15 cellular contexts compared by ENCODE assay signal in the genomic region with DNA sequence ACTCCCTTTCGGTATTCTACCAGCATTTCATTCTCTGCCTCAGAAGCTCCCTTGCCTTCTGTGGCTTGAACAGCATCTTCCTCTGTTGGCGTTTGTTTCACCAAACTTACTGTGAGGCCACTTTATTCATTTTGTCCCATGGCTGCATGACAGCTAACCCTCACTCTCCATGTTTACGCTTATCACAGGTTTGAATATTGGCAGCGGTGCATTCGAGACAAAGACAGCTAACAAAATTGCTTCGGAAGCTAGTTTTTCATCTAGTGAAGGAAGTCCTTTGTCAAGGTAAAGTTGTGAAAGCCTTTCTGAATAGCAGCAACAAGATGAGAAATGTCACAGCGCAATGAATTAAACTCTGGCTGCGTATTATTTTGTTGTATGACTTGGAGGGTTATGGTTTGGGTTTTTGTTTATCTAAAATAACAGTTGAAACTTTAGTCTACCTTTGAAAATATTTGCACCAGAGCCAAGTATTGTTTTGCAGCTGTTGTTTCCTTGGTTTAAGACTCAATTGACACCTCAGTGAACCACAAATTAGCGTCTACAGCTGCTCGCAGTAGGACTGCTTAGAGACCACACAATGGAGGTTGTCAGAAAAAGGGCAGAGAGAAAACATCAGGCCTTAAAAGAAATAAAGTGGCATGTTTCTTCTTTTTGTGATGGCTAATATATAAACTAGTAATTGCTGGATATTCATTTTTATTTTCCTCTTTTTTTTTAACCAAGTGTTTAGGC.
DNase-seq lines count a peak whose midpoint lies in the region; ATAC-seq and TF ChIP-seq lines count a peak whose summit lies in the region.
"Had no signal": no experiment of that assay in that cellular context is flagged by ENCODE, and none has a peak within 500 bp of the region (broad histone marks: within the 10 kb centered on the region; RNA-seq: fewer than 3 reads in every experiment).

No MANE protein-coding gene starts in this region.

- no peak overlapping the region for H3K27ac Mint-ChIP-seq in GM23338
- H3K27ac Mint-ChIP-seq: CD4-positive, alpha-beta memory T cell had no signal

- H3K27ac ChIP-seq in GM23338 (ENCODE audit: low read depth), result no peak overlapping the region
- peak overlapping the region; percentile 4 for H3K27ac ChIP-seq in cingulate gyrus (ENCODE audit: low read depth, low read length)
- H3K27ac ChIP-seq in upper lobe of left lung, result no peak overlapping the region

- H3K36me3 ChIP-seq in GM23338 (ENCODE audit: insufficient read depth), result peaks cover 8% of the 10 kb centered on the region
- H3K36me3 ChIP-seq in upper lobe of left lung, result peaks cover 8 to 35% (median 15%) of the 10 kb centered on the region in 4 donors

- H2AFZ ChIP-seq in GM23338, result no peak overlapping the region

- H3K4me1 ChIP-seq in GM23338 (ENCODE audit: insufficient read depth), result peaks cover 38% of the 10 kb centered on the region
- H3K4me1 ChIP-seq in upper lobe of left lung, result peaks cover 3 to 7% (median 4%) of the 10 kb centered on the region in 4 donors
- H3K4me1 ChIP-seq: BE2C had no signal

- ATAC-seq in GM23338 (peak; percentile 16; the same call in 2 of the 3 replicates), upper lobe of left lung (ENCODE audit: low FRiP score in 2 of 2) (no peak)
- ATAC-seq: Panc1 had no signal

- POLR2A ChIA-PET in HEK293T (lab: Yijun Ruan, JAX), result no interaction called here

- TF ChIP-seq CTCF in GM23338 (conservative IDR thresholded peaks at IDR 0.05; ENCODE audit: low read depth in 2 of 2), result no peak
- no peak for TF ChIP-seq CTCF in upper lobe of left lung (IDR thresholded peaks at IDR 0.05)

- peaks cover 27% of the 10 kb centered on the region for H3K4me1 Mint-ChIP-seq in GM23338

- peaks cover 4% of the 10 kb centered on the region for H3K27me3 Mint-ChIP-seq in GM23338 (ENCODE audit: insufficient read depth, low read depth, poor library complexity)
- H3K27me3 Mint-ChIP-seq: CD4-positive, alpha-beta memory T cell had no signal

- H3K4me3 Mint-ChIP-seq in GM23338, result no peak overlapping the region
- H3K4me3 Mint-ChIP-seq: CD4-positive, alpha-beta memory T cell had no signal

- no peaks in the 10 kb centered on the region for H3K79me2 ChIP-seq in GM23338 (replicated peaks; ENCODE audit: insufficient read depth)

- peak overlapping the region; percentile 32; the same call in 1 of the 2 replicates for H3K4me2 ChIP-seq in GM23338

- H3K9me3 ChIP-seq in upper lobe of left lung, result no peaks in the 10 kb centered on the region
- H3K9me3 ChIP-seq: BE2C had no signal

- H3K9me3 Mint-ChIP-seq in GM23338, result no peaks in the 10 kb centered on the region
- H3K9me3 Mint-ChIP-seq: CD4-positive, alpha-beta memory T cell had no signal

- WGBS in upper lobe of left lung, 2 donors, result 91 to 92% methylated on average over 10 of the region's 10 CpGs

- H3K27me3 ChIP-seq in GM23338 (ENCODE audit: insufficient read depth), result no peaks in the 10 kb centered on the region
- H3K27me3 ChIP-seq in upper lobe of left lung, result no peaks in the 10 kb centered on the region
- H3K27me3 ChIP-seq: BE2C had no signal

- no peak overlapping the region for H3K4me3 ChIP-seq in GM23338
- no peak overlapping the region for H3K4me3 ChIP-seq in upper lobe of left lung

- CTCF ChIA-PET in HEK293T (lab: Yijun Ruan, JAX), result no interaction called here

- peaks cover 7% of the 10 kb centered on the region; the same call in 1 of the 2 replicates for H3F3A ChIP-seq in GM23338 (replicated peaks; ENCODE audit: low read depth)

- peaks cover 25% of the 10 kb centered on the region for H3K36me3 Mint-ChIP-seq in GM23338 (ENCODE audit: low read depth)

- no peaks in the 10 kb centered on the region for H4K20me1 ChIP-seq in GM23338 (replicated peaks; ENCODE audit: insufficient read depth)

- no peak for TF ChIP-seq POLR2A in upper lobe of left lung (IDR thresholded peaks at IDR 0.05)

- H3K9me2 ChIP-seq in GM23338 (ENCODE audit: insufficient read depth), result no peaks in the 10 kb centered on the region

- TF ChIP-seq EP300 in upper lobe of left lung (IDR thresholded peaks at IDR 0.05), result no peak

- no peak for DNase-seq in GM23338 (ENCODE audit: low spot score)
- DNase-seq in NCI-H69 (lab: John Stamatoyannopoulos, UW), result peak; percentile 72
- DNase-seq in pons (ENCODE audit: low spot score), result peak; percentile 78
- DNase-seq in activated CD4-positive, alpha-beta T cell treated with anti-CD3 and anti-CD28 coated beads, Interleukin-2, amount 50 U/mL, for 48 hours, result no peak
- no peak for DNase-seq in upper lobe of left lung
- DNase-seq in HEK293T (ENCODE audit: extremely low spot score), result no peak
- DNase-seq: BE2C; CD4-positive, alpha-beta memory T cell; Karpas-422; NCI-H1105 treated with DMSO at 0.1 percent for 48 hours; NCI-H345; NCI-H774; Right ventricle myocardium superior had no signal

TF ChIP-seq in GM23338, 12 proteins besides CTCF, POLR2A, EP300 and RAD21 (continues in another document):
- TF ChIP-seq POLR2AphosphoS5 (IDR thresholded peaks at IDR 0.05; ENCODE audit: low read depth), result no peak
- TF ChIP-seq, protein P1, sequence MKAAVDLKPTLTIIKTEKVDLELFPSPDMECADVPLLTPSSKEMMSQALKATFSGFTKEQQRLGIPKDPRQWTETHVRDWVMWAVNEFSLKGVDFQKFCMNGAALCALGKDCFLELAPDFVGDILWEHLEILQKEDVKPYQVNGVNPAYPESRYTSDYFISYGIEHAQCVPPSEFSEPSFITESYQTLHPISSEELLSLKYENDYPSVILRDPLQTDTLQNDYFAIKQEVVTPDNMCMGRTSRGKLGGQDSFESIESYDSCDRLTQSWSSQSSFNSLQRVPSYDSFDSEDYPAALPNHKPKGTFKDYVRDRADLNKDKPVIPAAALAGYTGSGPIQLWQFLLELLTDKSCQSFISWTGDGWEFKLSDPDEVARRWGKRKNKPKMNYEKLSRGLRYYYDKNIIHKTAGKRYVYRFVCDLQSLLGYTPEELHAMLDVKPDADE (IDR thresholded peaks at IDR 0.05), result no peak

TF ChIP-seq in HEK293T, 16 proteins besides CTCF, POLR2A, EP300 and RAD21:
- no peak for TF ChIP-seq FOXA1 (IDR thresholded peaks at IDR 0.05)
- no peak for TF ChIP-seq HDGF (IDR thresholded peaks at IDR 0.05; ENCODE audit: borderline replicate concordance)
- TF ChIP-seq, protein P2, sequence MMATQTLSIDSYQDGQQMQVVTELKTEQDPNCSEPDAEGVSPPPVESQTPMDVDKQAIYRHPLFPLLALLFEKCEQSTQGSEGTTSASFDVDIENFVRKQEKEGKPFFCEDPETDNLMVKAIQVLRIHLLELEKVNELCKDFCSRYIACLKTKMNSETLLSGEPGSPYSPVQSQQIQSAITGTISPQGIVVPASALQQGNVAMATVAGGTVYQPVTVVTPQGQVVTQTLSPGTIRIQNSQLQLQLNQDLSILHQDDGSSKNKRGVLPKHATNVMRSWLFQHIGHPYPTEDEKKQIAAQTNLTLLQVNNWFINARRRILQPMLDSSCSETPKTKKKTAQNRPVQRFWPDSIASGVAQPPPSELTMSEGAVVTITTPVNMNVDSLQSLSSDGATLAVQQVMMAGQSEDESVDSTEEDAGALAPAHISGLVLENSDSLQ (IDR thresholded peaks at IDR 0.05), result no peak
- TF ChIP-seq ELF4 (IDR thresholded peaks at IDR 0.05), result no peak
- TF ChIP-seq TARDBP (IDR thresholded peaks at IDR 0.05), result no peak
- no peak for TF ChIP-seq NFRKB (IDR thresholded peaks at IDR 0.05)
- TF ChIP-seq LEF1 (IDR thresholded peaks at IDR 0.05; ENCODE audit: borderline replicate concordance), result no peak
- no peak for TF ChIP-seq FOXM1 (IDR thresholded peaks at IDR 0.05; ENCODE audit: borderline replicate concordance)
- TF ChIP-seq ZNF384 (IDR thresholded peaks at IDR 0.05), result no peak
- no peak for TF ChIP-seq CTBP1 (IDR thresholded peaks at IDR 0.05; ENCODE audit: borderline replicate concordance)
- TF ChIP-seq BHLHE40 (IDR thresholded peaks at IDR 0.05; ENCODE audit: borderline replicate concordance), result no peak
- TF ChIP-seq SP1 (IDR thresholded peaks at IDR 0.05), result no peak
- TF ChIP-seq L3MBTL2 (conservative IDR thresholded peaks at IDR 0.05), result no peak
- TF ChIP-seq SUZ12 (IDR thresholded peaks at IDR 0.05), result no peak
- TF ChIP-seq FOXK2 (IDR thresholded peaks at IDR 0.05), result no peak

Comparison
In these comparisons a context has a peak if more than half of its experiments do, and no peak if none do; other contexts are left out.
1. DNase-seq: peak in NCI-H69 (single experiment) and pons (single experiment); none in GM23338 (single experiment), activated CD4-positive, alpha-beta T cell treated with anti-CD3 and anti-CD28 coated beads, Interleukin-2, amount 50 U/mL, for 48 hours (0 of 2), upper lobe of left lung (0 of 2) and HEK293T (single experiment).